8 cellular contexts compared by ENCODE assay signal in the genomic region with DNA sequence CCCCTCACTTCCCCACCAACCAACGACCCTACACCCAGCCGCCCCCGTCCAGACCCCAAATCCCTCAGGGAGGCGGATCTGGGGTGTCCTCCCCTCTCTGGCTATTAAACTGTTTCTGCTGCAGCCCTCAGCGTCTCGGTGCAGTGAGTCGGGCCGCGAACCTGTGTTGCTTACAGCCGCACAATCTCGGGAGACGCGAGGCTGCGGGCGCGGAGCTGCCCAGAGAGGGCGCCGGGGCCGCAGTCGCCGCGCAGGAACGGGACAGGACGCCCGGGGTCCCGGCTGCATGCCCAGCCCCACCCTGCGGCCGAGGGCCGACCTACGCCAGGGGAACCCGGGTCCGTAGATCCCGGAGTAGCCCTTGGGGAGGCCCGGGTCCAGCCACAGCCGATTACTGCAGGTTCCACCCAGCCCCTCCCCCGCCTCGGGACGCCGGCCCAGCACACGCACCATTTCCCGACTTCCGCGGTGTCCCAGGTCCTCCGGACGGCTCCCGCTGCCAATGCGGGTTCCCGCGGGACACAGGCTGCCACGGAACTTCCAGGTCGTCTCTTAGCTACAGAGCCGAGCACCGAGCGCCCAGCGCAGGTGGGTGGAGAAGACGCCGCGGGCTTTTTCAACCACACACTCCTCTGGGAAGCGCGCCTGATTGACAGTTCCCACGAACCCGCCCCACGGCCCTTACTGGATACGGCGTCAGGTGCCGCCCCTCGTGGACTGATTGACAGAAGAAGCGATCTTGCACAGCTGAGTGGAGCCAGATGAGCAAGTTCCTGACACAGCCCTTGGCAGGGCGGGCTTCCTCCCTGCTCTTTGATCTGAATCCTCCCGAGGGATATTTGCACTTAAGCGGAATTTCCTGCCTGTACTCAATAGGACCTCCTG. TPM values are rescaled to one million over a fixed set of nuclear protein-coding genes. Genes with fewer than 3 reads are reported as not detected.
DNase-seq lines count a peak whose midpoint lies in the region; ATAC-seq and TF ChIP-seq lines count a peak whose summit lies in the region.

A gene (minus strand): TSS at position 654 of the 885 bp plus-strand sequence. CDS start 201 bp downstream, at position 453.

- TF ChIP-seq CTCF in fibroblast of pulmonary artery (IDR thresholded peaks at IDR 0.05; ENCODE audit: low read length, missing control alignments), result no peak

- peak within 1 kb of the TSS; percentile 82 for H3K27ac Mint-ChIP-seq in activated T-helper 17 cell treated with anti-CD3 and anti-CD28 coated beads, Interleukin-2, amount 50 U/mL, for 72 hours
- H3K27ac Mint-ChIP-seq in natural killer cell treated with Interleukin-12 subunit alpha and Interleukin-12 subunit beta and Interleukin-15 and Interleukin-18, amount 100 ng/mL, for 72 hours, result peak within 1 kb of the TSS; percentile 49 to 88

- H3K9me3 ChIP-seq in Karpas-422 (ENCODE audit: low read length), result no peaks in the 10 kb centered on the region

- H3K9me2 ChIP-seq in Karpas-422 (replicated peaks; ENCODE audit: insufficient read depth, low read length), result no peaks in the 10 kb centered on the region

- peaks cover 8% of the 10 kb centered on the region for H3K36me3 ChIP-seq in Karpas-422 (ENCODE audit: insufficient read depth, low read length)

- H2AFZ ChIP-seq in Karpas-422 (ENCODE audit: low read length), result peak within 1 kb of the TSS; percentile 90; the same call in 1 of the 2 replicates

- DNase-seq in DMS79 treated with DMSO at 0.1 percent for 48 hours (lab: John Stamatoyannopoulos, UW), result peak; percentile 95
- DNase-seq in Karpas-422, result peak; percentile 97
- peak; percentile 98 for DNase-seq in RPMI7951 (ENCODE audit: low read depth)
- peak; percentile 98 for DNase-seq in fibroblast of pulmonary artery (ENCODE audit: low read depth)
- peak; percentile 93 for DNase-seq in natural killer cell treated with Interleukin-12 subunit alpha and Interleukin-12 subunit beta and Interleukin-15 and Interleukin-18, amount 100 ng/mL, for 72 hours (ENCODE audit: low spot score)
- DNase-seq in stimulated activated naive CD4-positive, alpha-beta T cell treated with Interleukin-2 at 50 U/mL for 16 hours (lab: John Stamatoyannopoulos, UW), result peak; percentile 78

- H3K27me3 ChIP-seq in Karpas-422 (ENCODE audit: low read length), result no peaks in the 10 kb centered on the region

- no peaks in the 10 kb centered on the region for H3K4me1 Mint-ChIP-seq in activated T-helper 17 cell treated with anti-CD3 and anti-CD28 coated beads, Interleukin-2, amount 50 U/mL, for 72 hours
- H3K4me1 Mint-ChIP-seq in natural killer cell treated with Interleukin-12 subunit alpha and Interleukin-12 subunit beta and Interleukin-15 and Interleukin-18, amount 100 ng/mL, for 72 hours (ENCODE audit: low read depth in 2 of 2), result peaks cover 5 to 12% of the 10 kb centered on the region in 2 donors

- peaks cover 37% of the 10 kb centered on the region for H3K79me2 ChIP-seq in Karpas-422 (ENCODE audit: low read length)

- peak within 1 kb of the TSS; percentile 78 for H3K9ac ChIP-seq in Karpas-422 (ENCODE audit: low read length)

- H3K4me3 ChIP-seq in Karpas-422 (ENCODE audit: low read length) (peak within 1 kb of the TSS; percentile 79), fibroblast of pulmonary artery (replicated peaks; ENCODE audit: low read depth, low read length) (peak within 1 kb of the TSS; percentile 81)

- ATAC-seq in GM21825 (IDR thresholded peaks at IDR 0.05; ENCODE audit: unreplicated experiment), result peak; percentile 87
- ATAC-seq in activated T-helper 17 cell treated with anti-CD3 and anti-CD28 coated beads, Interleukin-2, amount 50 U/mL, for 72 hours (replicated peaks), result peak; percentile 98
- ATAC-seq in natural killer cell treated with Interleukin-12 subunit alpha and Interleukin-12 subunit beta and Interleukin-15 and Interleukin-18, amount 100 ng/mL, for 72 hours, result peak; percentile 97 to 99

- no peaks in the 10 kb centered on the region for H3K27me3 Mint-ChIP-seq in activated T-helper 17 cell treated with anti-CD3 and anti-CD28 coated beads, Interleukin-2, amount 50 U/mL, for 72 hours
- H3K27me3 Mint-ChIP-seq in natural killer cell treated with Interleukin-12 subunit alpha and Interleukin-12 subunit beta and Interleukin-15 and Interleukin-18, amount 100 ng/mL, for 72 hours, result no peaks in the 10 kb centered on the region

- peak within 1 kb of the TSS; percentile 92 for H3K4me3 Mint-ChIP-seq in activated T-helper 17 cell treated with anti-CD3 and anti-CD28 coated beads, Interleukin-2, amount 50 U/mL, for 72 hours
- peak within 1 kb of the TSS; percentile 87 for H3K4me3 Mint-ChIP-seq in natural killer cell treated with Interleukin-12 subunit alpha and Interleukin-12 subunit beta and Interleukin-15 and Interleukin-18, amount 100 ng/mL, for 72 hours

- no peaks in the 10 kb centered on the region for H3K9me3 Mint-ChIP-seq in activated T-helper 17 cell treated with anti-CD3 and anti-CD28 coated beads, Interleukin-2, amount 50 U/mL, for 72 hours
- H3K9me3 Mint-ChIP-seq in natural killer cell treated with Interleukin-12 subunit alpha and Interleukin-12 subunit beta and Interleukin-15 and Interleukin-18, amount 100 ng/mL, for 72 hours, result no peaks in the 10 kb centered on the region

- peaks cover 5% of the 10 kb centered on the region for H3K4me1 ChIP-seq in Karpas-422 (ENCODE audit: low read length)

- H3K36me3 Mint-ChIP-seq in activated T-helper 17 cell treated with anti-CD3 and anti-CD28 coated beads, Interleukin-2, amount 50 U/mL, for 72 hours (ENCODE audit: low read depth), result peaks cover 8% of the 10 kb centered on the region
- peaks cover 11% of the 10 kb centered on the region for H3K36me3 Mint-ChIP-seq in natural killer cell treated with Interleukin-12 subunit alpha and Interleukin-12 subunit beta and Interleukin-15 and Interleukin-18, amount 100 ng/mL, for 72 hours

- peak within 1 kb of the TSS; percentile 77 for H3K4me2 ChIP-seq in Karpas-422 (ENCODE audit: low read depth, low read length, poor library complexity, severe bottlenecking)

- no peaks in the 10 kb centered on the region for H4K20me1 ChIP-seq in Karpas-422 (ENCODE audit: insufficient read depth, low read depth, low read length)

- no peak within 1 kb of the TSS for H3K27ac ChIP-seq in Karpas-422 (ENCODE audit: low read length)

RNA-seq across cellular contexts. Expression of the gene that starts here (rescaled TPM):
- 5.1 TPM in 2 replicates for total RNA-seq in Karpas-422 (2014; rRNA removed; shearing (Covaris generic); ENCODE audit: low replicate concordance)
- 3.9 and 4.8 TPM in 2 replicates for total RNA-seq in RPMI7951 (2014; rRNA removed; shearing (Covaris generic))
- total RNA-seq in activated T-helper 17 cell treated with anti-CD3 and anti-CD28 coated beads, Interleukin-2, amount 50 U/mL, for 72 hours, result 1 to 10 TPM; 2.4 to 4.0 TPM
- 1 to 10 TPM; 3.2 to 6.4 TPM for total RNA-seq in natural killer cell treated with Interleukin-12 subunit alpha and Interleukin-12 subunit beta and Interleukin-15 and Interleukin-18, amount 100 ng/mL, for 72 hours
